1 cellular context compared by ENCODE assay signal in the genomic region with DNA sequence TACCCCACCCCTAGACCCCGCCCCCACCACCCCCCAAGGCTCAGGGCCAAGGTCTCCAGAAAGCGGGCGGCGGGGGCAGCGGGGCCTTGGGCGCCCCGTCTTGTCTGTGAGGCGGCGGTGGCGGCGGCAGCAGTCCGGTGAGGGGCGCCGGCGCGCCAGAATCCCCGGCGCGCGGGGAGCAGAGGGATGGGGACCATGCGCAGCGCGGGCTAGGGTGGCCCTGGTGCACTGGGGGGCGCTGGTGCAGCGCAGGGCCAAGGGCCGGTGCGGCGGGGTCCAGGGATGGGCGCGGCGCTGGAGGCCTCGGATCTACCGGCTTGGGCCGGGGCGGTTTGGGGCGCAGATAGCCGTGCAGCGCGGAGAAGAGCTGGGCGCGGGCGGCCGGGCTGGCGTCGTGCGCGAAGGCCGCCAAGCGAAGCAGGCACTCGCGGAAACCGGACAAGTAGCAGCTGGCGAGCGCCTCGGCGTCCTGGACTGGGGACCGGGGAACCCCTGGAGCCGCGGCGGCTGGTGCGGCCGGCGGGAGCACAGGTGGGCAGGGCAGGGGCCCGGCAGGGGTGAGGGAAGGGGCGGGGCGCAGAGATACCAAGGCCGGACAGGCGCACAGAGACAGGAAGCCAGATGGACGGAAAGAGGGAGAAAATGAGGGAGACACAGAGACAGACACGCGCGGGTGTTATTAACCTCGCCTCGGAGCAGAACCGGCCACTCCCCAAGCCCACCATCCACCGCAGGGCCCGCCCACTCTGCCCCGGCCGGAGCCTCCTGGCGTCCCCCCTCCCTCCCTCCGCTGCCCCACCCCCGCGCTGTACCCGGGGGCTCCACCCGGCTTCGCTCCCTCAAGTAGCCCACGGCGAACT.
TF ChIP-seq lines count a peak whose summit lies in the region.

No MANE protein-coding gene starts in this region.

TF ChIP-seq in GM12878, 131 proteins besides CTCF, POLR2A, EP300 and RAD21:
- TF ChIP-seq BHLHE40 (IDR thresholded peaks at IDR 0.05; ENCODE audit: borderline replicate concordance in 1 of 2, low read depth in 2 of 2, low read length in 1 of 2) (peak in 1 of 2 experiments; percentile 53; a peak in 1 of 4 replicates), KLF5 (IDR thresholded peaks at IDR 0.05; ENCODE audit: partially characterized antibody) (peak; percentile 39), CHD1 (IDR thresholded peaks at IDR 0.05; ENCODE audit: low read depth, low read length) (no peak), HDGF (IDR thresholded peaks at IDR 0.05) (0 out of 2 replicates have a peak, but pooled peaks have one; percentile 43), RCOR1 (conservative IDR thresholded peaks at IDR 0.05; ENCODE audit: low read depth, low read length) (no peak), CBFB (IDR thresholded peaks at IDR 0.05; ENCODE audit: low read depth) (no peak), PAX8 (IDR thresholded peaks at IDR 0.05) (no peak), EED (IDR thresholded peaks at IDR 0.05; ENCODE audit: low read depth) (0 out of 2 replicates have a peak, but pooled peaks have one; percentile 48), TCF7 (IDR thresholded peaks at IDR 0.05; ENCODE audit: borderline replicate concordance) (no peak), TAF1 (IDR thresholded peaks at IDR 0.05; ENCODE audit: borderline replicate concordance, low read depth, low read length) (no peak), TCF3 (IDR thresholded peaks at IDR 0.05; ENCODE audit: borderline replicate concordance, insufficient read depth, low read depth, low read length) (peak; percentile 75), MEF2A (IDR thresholded peaks at IDR 0.05; ENCODE audit: insufficient read depth, low read depth, low read length) (no peak), ZBTB4 (CRISPR knock-in tag; IDR thresholded peaks at IDR 0.05) (no peak), FOXK2 (IDR thresholded peaks at IDR 0.05) (no peak), ZNF274 (IDR thresholded peaks at IDR 0.05; ENCODE audit: insufficient read depth, insufficient read length) (no peak), SMARCA5 (IDR thresholded peaks at IDR 0.05) (peak; percentile 98), IKZF1 (conservative IDR thresholded peaks at IDR 0.05) (peak; percentile 80), SRF (IDR thresholded peaks at IDR 0.05; ENCODE audit: low read depth in 2 of 2, low read length in 2 of 2) (no peak), RB1 (IDR thresholded peaks at IDR 0.05; ENCODE audit: borderline replicate concordance) (peak; percentile 89; the same call in 1 of the 2 replicates), BACH1 (IDR thresholded peaks at IDR 0.05; ENCODE audit: borderline replicate concordance) (peak; percentile 62; the same call in 1 of the 2 replicates), RELA (IDR thresholded peaks at IDR 0.05; ENCODE audit: borderline replicate concordance, partially characterized antibody) (peak; percentile 46), HCFC1 (IDR thresholded peaks at IDR 0.05; ENCODE audit: low read length) (0 out of 2 replicates have a peak, but pooled peaks have one; percentile 9), SMC3 (IDR thresholded peaks at IDR 0.05; ENCODE audit: borderline replicate concordance, low read length) (peak; percentile 43; the same call in 1 of the 2 replicates), YY1 (IDR thresholded peaks at IDR 0.05; ENCODE audit: low read depth, low read length) (peak; percentile 61), NBN (IDR thresholded peaks at IDR 0.05) (0 out of 2 replicates have a peak, but pooled peaks have one; percentile 5), USF1 (IDR thresholded peaks at IDR 0.05; ENCODE audit: borderline replicate concordance, extremely low read length, insufficient read depth, low read depth, low read length) (no peak), DPF2 (IDR thresholded peaks at IDR 0.05) (peak; percentile 68), LARP7 (IDR thresholded peaks at IDR 0.05) (peak; percentile 95), NR2F1 (conservative IDR thresholded peaks at IDR 0.05) (peak; percentile 59), TCF12 (IDR thresholded peaks at IDR 0.05; ENCODE audit: low read depth, low read length) (no peak; the same call in 1 of the 2 replicates), SMAD1 (IDR thresholded peaks at IDR 0.05; ENCODE audit: low read depth, partially characterized antibody) (no peak), ZNF24 (IDR thresholded peaks at IDR 0.05) (peak; percentile 50; the same call in 1 of the 2 replicates), GATAD2B (conservative IDR thresholded peaks at IDR 0.05; ENCODE audit: low read depth) (peak; percentile 94), NFXL1 (IDR thresholded peaks at IDR 0.05; ENCODE audit: borderline replicate concordance) (no peak), ZNF207 (IDR thresholded peaks at IDR 0.05; ENCODE audit: borderline replicate concordance) (0 out of 2 replicates have a peak, but pooled peaks have one; percentile 38), HDAC6 (IDR thresholded peaks at IDR 0.05; ENCODE audit: unreplicated experiment) (peak; percentile 93), ATF2 (IDR thresholded peaks at IDR 0.05; ENCODE audit: low read length) (no peak)
- TF ChIP-seq, protein P1, sequence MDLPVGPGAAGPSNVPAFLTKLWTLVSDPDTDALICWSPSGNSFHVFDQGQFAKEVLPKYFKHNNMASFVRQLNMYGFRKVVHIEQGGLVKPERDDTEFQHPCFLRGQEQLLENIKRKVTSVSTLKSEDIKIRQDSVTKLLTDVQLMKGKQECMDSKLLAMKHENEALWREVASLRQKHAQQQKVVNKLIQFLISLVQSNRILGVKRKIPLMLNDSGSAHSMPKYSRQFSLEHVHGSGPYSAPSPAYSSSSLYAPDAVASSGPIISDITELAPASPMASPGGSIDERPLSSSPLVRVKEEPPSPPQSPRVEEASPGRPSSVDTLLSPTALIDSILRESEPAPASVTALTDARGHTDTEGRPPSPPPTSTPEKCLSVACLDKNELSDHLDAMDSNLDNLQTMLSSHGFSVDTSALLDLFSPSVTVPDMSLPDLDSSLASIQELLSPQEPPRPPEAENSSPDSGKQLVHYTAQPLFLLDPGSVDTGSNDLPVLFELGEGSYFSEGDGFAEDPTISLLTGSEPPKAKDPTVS (IDR thresholded peaks at IDR 0.05; ENCODE audit: low read depth, low read length) = no peak
- TF ChIP-seq, protein P2, sequence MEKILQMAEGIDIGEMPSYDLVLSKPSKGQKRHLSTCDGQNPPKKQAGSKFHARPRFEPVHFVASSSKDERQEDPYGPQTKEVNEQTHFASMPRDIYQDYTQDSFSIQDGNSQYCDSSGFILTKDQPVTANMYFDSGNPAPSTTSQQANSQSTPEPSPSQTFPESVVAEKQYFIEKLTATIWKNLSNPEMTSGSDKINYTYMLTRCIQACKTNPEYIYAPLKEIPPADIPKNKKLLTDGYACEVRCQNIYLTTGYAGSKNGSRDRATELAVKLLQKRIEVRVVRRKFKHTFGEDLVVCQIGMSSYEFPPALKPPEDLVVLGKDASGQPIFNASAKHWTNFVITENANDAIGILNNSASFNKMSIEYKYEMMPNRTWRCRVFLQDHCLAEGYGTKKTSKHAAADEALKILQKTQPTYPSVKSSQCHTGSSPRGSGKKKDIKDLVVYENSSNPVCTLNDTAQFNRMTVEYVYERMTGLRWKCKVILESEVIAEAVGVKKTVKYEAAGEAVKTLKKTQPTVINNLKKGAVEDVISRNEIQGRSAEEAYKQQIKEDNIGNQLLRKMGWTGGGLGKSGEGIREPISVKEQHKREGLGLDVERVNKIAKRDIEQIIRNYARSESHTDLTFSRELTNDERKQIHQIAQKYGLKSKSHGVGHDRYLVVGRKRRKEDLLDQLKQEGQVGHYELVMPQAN (conservative IDR thresholded peaks at IDR 0.05) = peak; percentile 74; the same call in 1 of the 2 replicates
- TF ChIP-seq, protein P3, sequence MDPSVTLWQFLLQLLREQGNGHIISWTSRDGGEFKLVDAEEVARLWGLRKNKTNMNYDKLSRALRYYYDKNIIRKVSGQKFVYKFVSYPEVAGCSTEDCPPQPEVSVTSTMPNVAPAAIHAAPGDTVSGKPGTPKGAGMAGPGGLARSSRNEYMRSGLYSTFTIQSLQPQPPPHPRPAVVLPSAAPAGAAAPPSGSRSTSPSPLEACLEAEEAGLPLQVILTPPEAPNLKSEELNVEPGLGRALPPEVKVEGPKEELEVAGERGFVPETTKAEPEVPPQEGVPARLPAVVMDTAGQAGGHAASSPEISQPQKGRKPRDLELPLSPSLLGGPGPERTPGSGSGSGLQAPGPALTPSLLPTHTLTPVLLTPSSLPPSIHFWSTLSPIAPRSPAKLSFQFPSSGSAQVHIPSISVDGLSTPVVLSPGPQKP (IDR thresholded peaks at IDR 0.05; ENCODE audit: low read depth, low read length) = 0 out of 2 replicates have a peak, but pooled peaks have one; percentile 6
- TF ChIP-seq, protein P4, sequence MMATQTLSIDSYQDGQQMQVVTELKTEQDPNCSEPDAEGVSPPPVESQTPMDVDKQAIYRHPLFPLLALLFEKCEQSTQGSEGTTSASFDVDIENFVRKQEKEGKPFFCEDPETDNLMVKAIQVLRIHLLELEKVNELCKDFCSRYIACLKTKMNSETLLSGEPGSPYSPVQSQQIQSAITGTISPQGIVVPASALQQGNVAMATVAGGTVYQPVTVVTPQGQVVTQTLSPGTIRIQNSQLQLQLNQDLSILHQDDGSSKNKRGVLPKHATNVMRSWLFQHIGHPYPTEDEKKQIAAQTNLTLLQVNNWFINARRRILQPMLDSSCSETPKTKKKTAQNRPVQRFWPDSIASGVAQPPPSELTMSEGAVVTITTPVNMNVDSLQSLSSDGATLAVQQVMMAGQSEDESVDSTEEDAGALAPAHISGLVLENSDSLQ (IDR thresholded peaks at IDR 0.05) = no peak
TF ChIP-seq in GM12878: peak in this region for 23.
